ENCODE assay signal across 10 cellular contexts in the genomic region with DNA sequence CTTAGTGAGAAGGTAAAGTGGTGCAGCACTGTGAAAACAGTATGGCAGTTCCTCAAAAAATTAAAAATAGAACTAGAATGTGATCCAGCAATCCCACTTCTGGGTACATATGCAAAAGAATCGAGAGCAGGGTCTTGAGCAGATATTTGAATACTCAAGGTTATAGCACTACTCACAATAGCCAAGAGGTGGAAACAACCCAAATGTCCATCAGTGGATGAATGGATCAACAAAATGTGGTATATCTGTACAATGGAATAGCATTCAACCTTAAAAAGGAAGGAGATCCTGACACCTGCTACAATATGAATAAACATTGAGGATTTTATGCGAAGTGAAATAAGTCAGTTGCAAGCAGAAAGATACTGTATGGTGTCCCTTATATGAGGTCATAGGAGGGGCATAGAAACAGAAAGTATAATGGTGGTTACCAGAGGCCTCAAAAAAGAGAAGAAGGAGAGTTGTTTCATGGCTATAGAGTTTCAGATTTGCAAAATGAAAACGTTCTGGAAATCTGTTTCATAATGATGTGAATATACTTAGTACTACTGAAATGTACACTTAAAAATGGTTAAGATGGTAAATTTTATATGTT.
DNase-seq lines count a peak whose midpoint lies in the region; ATAC-seq, FAIRE-seq and TF ChIP-seq lines count a peak whose summit lies in the region.
"Had no signal": no experiment of that assay in that cellular context is flagged by ENCODE, and none has a peak within 500 bp of the region (broad histone marks: within the 10 kb centered on the region; RNA-seq: fewer than 3 reads in every experiment).

No MANE protein-coding gene starts in this region.

- no peak overlapping the region for H3K27ac ChIP-seq in uterus

- DNase-seq in memory B cell (ENCODE audit: low spot score in 2 of 2) (peak in 1 of 2 donors; percentile 35), H54 (ENCODE audit: insufficient read length, low spot score) (no peak), uterus (no peak), RKO (ENCODE audit: low spot score) (no peak), NCI-H1048 (lab: John Stamatoyannopoulos, UW) (no peak)
- DNase-seq: central memory CD4-positive, alpha-beta T cell; NCI-H1417 treated with DMSO at 0.1 percent for 48 hours had no signal

- H3K4me3 ChIP-seq in uterus: no peak overlapping the region

- peaks cover 15% of the 10 kb centered on the region for H3K27me3 Mint-ChIP-seq in memory B cell

- H3K4me1 Mint-ChIP-seq in memory B cell: peaks cover 18% of the 10 kb centered on the region

- intact Hi-C loops in uterus (cut with DNase I; ENCODE audit: low total_unique reads): no loop called here

- H3K36me3 ChIP-seq in uterus: no peaks in the 10 kb centered on the region

- TF ChIP-seq CTCF in uterus (IDR thresholded peaks at IDR 0.05): no peak

- no peak for TF ChIP-seq POLR2A in H54 (IDR thresholded peaks at IDR 0.05; ENCODE audit: low read depth, low read length)
- TF ChIP-seq POLR2A in uterus (IDR thresholded peaks at IDR 0.05): no peak

- no peak for FAIRE-seq in H54 (lab: Jason Lieb, UNC)

- H3K9me3 Mint-ChIP-seq in memory B cell: no peaks in the 10 kb centered on the region

- no peaks in the 10 kb centered on the region for H3K9me3 ChIP-seq in uterus

- ATAC-seq in GM18868 (IDR thresholded peaks at IDR 0.05; ENCODE audit: unreplicated experiment): peak; percentile 98
- peak; percentile 99 for ATAC-seq in GM21619 (IDR thresholded peaks at IDR 0.05; ENCODE audit: unreplicated experiment)
- ATAC-seq in HG03460 (IDR thresholded peaks at IDR 0.05; ENCODE audit: unreplicated experiment): peak; percentile 99
- peak; percentile 100 for ATAC-seq in memory B cell (ENCODE audit: low read depth)

- no peaks in the 10 kb centered on the region for H3K4me1 ChIP-seq in uterus

- peak overlapping the region; percentile 21 for H3K27ac Mint-ChIP-seq in memory B cell

- no peak overlapping the region for H3K4me3 Mint-ChIP-seq in memory B cell

- no peaks in the 10 kb centered on the region for H3K36me3 Mint-ChIP-seq in memory B cell

- no peaks in the 10 kb centered on the region for H3K27me3 ChIP-seq in uterus
